Comparison of ENCODE assay signal across 1 cellular context in the genomic region with DNA sequence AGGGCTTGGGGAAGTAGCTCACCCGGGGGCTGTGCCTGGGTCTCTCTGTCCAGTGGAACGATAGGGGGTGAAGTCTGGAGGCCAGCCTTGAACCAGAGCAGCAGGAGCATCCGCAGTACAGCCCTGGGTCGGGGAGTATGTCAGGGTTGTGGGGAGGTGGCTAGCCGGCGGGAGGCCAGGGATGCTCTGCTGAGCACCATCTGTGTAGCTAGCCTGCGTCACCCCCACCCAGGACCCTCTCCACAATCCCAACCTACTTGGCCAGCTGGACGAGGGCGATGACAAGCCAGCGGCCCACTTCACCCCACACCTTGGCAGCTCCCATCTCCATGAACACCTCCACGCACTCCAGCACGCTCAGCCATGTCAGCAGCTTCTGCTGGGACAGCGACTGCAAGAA.
TF ChIP-seq lines count a peak whose summit lies in the region.

No MANE protein-coding gene starts in this region.

TF ChIP-seq in K562, 482 proteins besides CTCF, POLR2A, EP300 and RAD21:
- TF ChIP-seq CCAR2 (IDR thresholded peaks at IDR 0.05; ENCODE audit: low read depth, low read length) (no peak), RBFOX2 (IDR thresholded peaks at IDR 0.05; ENCODE audit: low read depth, low read length) (peak; percentile 32; the same call in 1 of the 2 replicates)
